In the genomic region with DNA sequence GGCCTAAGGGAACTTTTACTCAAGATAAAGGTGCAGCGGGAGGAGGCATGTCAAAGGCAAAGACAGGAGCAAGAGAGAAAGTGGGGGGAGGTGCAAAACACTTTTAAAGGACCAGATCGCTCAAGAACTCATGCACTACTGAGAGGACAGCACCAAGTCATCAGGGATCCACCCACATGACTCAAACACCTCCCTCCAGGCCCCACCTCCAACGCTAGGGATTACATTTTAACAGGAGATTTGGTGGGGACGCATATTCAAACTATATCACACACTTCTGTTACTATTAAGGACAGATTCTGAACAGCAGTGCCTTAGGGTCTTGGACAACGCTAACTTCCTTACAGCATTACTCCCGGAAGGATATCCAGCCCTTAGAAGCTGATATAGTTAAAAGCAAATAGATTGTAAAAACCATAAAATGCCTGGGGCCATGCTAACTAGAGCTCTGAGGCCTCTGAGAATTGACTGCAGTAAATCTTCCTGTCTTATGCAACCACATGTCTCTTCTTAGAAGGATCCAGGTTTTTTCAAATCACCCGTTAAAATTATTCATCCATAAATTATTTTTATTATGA, we compare ENCODE assay signal across 10 cellular contexts. TPM values are rescaled to one million over a fixed set of nuclear protein-coding genes. Genes with fewer than 3 reads are reported as not detected.
A peak's percentile ranks its signal among the peaks of the same experiment; 100 is the strongest.
DNase-seq lines count a peak whose midpoint lies in the region; ATAC-seq, FAIRE-seq and TF ChIP-seq lines count a peak whose summit lies in the region.
"Had no signal": no experiment of that assay in that cellular context is flagged by ENCODE, and none has a peak within 500 bp of the region (broad histone marks: within the 10 kb centered on the region; RNA-seq: fewer than 3 reads in every experiment).

No MANE protein-coding gene starts in this region.

- no peak for DNase-seq in endothelial cell of umbilical vein (ENCODE audit: low read depth, low spot score)
- DNase-seq in iPS-NIHi11 (ENCODE audit: low spot score) = no peak
- no peak for DNase-seq in activated naive CD8-positive, alpha-beta T cell treated with anti-CD3 and anti-CD28 coated beads, Interleukin-2, amount 50 U/mL, for 24 hours
- no peak for DNase-seq in endodermal cell
- no peak for DNase-seq in GM19240 (ENCODE audit: insufficient read length, low spot score)
- DNase-seq: activated effector memory CD4-positive, alpha-beta T cell treated with anti-CD3 and anti-CD28 coated beads, Interleukin-2, amount 50 U/mL, for 16 hours had no signal

- H3K9me3 ChIP-seq in Loucy (ENCODE audit: insufficient read depth, low read depth, low read length) (no peaks in the 10 kb centered on the region), endothelial cell of umbilical vein (replicated peaks; ENCODE audit: control insufficient read depth, insufficient read depth, low read length) (peaks cover 4% of the 10 kb centered on the region), endodermal cell (ENCODE audit: control insufficient read depth, low read length) (peaks cover 6% of the 10 kb centered on the region)

- H3K27ac Mint-ChIP-seq in activated naive CD8-positive, alpha-beta T cell treated with anti-CD3 and anti-CD28 coated beads, Interleukin-2, amount 50 U/mL, for 24 hours = no peak overlapping the region
- H3K27ac Mint-ChIP-seq in endodermal cell = no peak overlapping the region
- H3K27ac Mint-ChIP-seq: CD14-positive monocyte had no signal

- dilution Hi-C loops in endothelial cell of umbilical vein (cut with MboI; ENCODE audit: extremely low pct_ligation_motif_present, low sequenced_read_pairs) = no loop called here

- H4K20me1 ChIP-seq in Loucy (ENCODE audit: insufficient read depth, low read length, poor library complexity, severe bottlenecking) (no peaks in the 10 kb centered on the region), endothelial cell of umbilical vein (replicated peaks; ENCODE audit: control insufficient read depth, extremely low read depth, insufficient read depth, low read length) (no peaks in the 10 kb centered on the region)

- H3K9ac ChIP-seq in Loucy (ENCODE audit: low read depth, low read length, poor library complexity, severe bottlenecking) (no peak overlapping the region), endothelial cell of umbilical vein (replicated peaks; ENCODE audit: extremely low read depth, insufficient read depth, low read length) (no peak overlapping the region), endodermal cell (ENCODE audit: extremely low read depth, low read length, poor library complexity, severe bottlenecking) (no peak overlapping the region)

- no peak overlapping the region for H3K4me3 ChIP-seq in ACC112 (ENCODE audit: low read depth, low read length)
- no peak overlapping the region for H3K4me3 ChIP-seq in Loucy (ENCODE audit: low read length, poor library complexity, severe bottlenecking)
- H3K4me3 ChIP-seq in endothelial cell of umbilical vein (replicated peaks in 1 of 3; ENCODE audit: insufficient read depth in 1 of 3, low read depth in 1 of 3, low read length in 3 of 3) = no peak overlapping the region
- H3K4me3 ChIP-seq in endodermal cell (ENCODE audit: low read length) = no peak overlapping the region

- BruUV-seq in endothelial cell of umbilical vein (replicated peaks; lab: Mats Ljungman, UMichigan) = no TSS peak

- no peaks in the 10 kb centered on the region for H3K9me3 Mint-ChIP-seq in activated naive CD8-positive, alpha-beta T cell treated with anti-CD3 and anti-CD28 coated beads, Interleukin-2, amount 50 U/mL, for 24 hours
- peaks cover 5% of the 10 kb centered on the region for H3K9me3 Mint-ChIP-seq in endodermal cell

- TF ChIP-seq CTCF in Loucy (conservative IDR thresholded peaks at IDR 0.05; ENCODE audit: low read length) = no peak
- no peak for TF ChIP-seq CTCF in endothelial cell of umbilical vein (IDR thresholded peaks at IDR 0.05; ENCODE audit: extremely low read depth in 1 of 2, insufficient read depth in 1 of 2, low read depth in 1 of 2, low read length in 2 of 2)
- no peak for TF ChIP-seq CTCF in endodermal cell (conservative IDR thresholded peaks at IDR 0.05)

- no peaks in the 10 kb centered on the region for H3K36me3 ChIP-seq in ACC112 (ENCODE audit: insufficient read depth, low read length)
- H3K36me3 ChIP-seq in Loucy (ENCODE audit: insufficient read depth, low read length) = no peaks in the 10 kb centered on the region
- H3K36me3 ChIP-seq in endothelial cell of umbilical vein (ENCODE audit: control insufficient read depth in 2 of 2, extremely low read depth in 1 of 2, insufficient read depth in 2 of 2, low read length in 2 of 2) = no peaks in the 10 kb centered on the region
- no peaks in the 10 kb centered on the region for H3K36me3 ChIP-seq in endodermal cell (ENCODE audit: control insufficient read depth, insufficient read depth, low read length)

- no peaks in the 10 kb centered on the region for H3K36me3 Mint-ChIP-seq in activated naive CD8-positive, alpha-beta T cell treated with anti-CD3 and anti-CD28 coated beads, Interleukin-2, amount 50 U/mL, for 24 hours (ENCODE audit: low read depth)
- no peaks in the 10 kb centered on the region for H3K36me3 Mint-ChIP-seq in endodermal cell (ENCODE audit: low read depth)

- no peak overlapping the region for H3K4me3 Mint-ChIP-seq in activated naive CD8-positive, alpha-beta T cell treated with anti-CD3 and anti-CD28 coated beads, Interleukin-2, amount 50 U/mL, for 24 hours
- no peak overlapping the region for H3K4me3 Mint-ChIP-seq in endodermal cell

- no peak for FAIRE-seq in endothelial cell of umbilical vein (lab: Jason Lieb, UNC)

- H3K27me3 ChIP-seq in ACC112 (ENCODE audit: insufficient read depth, low read length) (no peaks in the 10 kb centered on the region), Loucy (ENCODE audit: insufficient read depth, low read length, poor library complexity, severe bottlenecking) (no peaks in the 10 kb centered on the region), endothelial cell of umbilical vein (ENCODE audit: control insufficient read depth in 2 of 2, insufficient read depth in 2 of 2, low read length in 2 of 2) (no peaks in the 10 kb centered on the region), endodermal cell (ENCODE audit: control insufficient read depth, insufficient read depth, low read length, poor library complexity, severe bottlenecking) (no peaks in the 10 kb centered on the region)

- ATAC-seq in GM21423 (IDR thresholded peaks at IDR 0.05; ENCODE audit: unreplicated experiment) = peak; percentile 56
- ATAC-seq in activated naive CD8-positive, alpha-beta T cell treated with anti-CD3 and anti-CD28 coated beads, Interleukin-2, amount 50 U/mL, for 24 hours = no peak

- H2AFZ ChIP-seq in ACC112 (ENCODE audit: low read length, unreplicated experiment) = no peak overlapping the region
- no peak overlapping the region for H2AFZ ChIP-seq in Loucy (ENCODE audit: low read length)
- peak overlapping the region; percentile 62 for H2AFZ ChIP-seq in endothelial cell of umbilical vein (ENCODE audit: low read depth, low read length)

- WGBS in endodermal cell (ENCODE audit: insufficient coverage in 1 of 2, insufficient read length in 1 of 2), 2 experiments = 44 to 65% methylated on average over 2 to 6 of the region's 7 CpGs

- POLR2A ChIA-PET in endothelial cell of umbilical vein (lab: Charles Lee) = no interaction called here

- no peaks in the 10 kb centered on the region for H3K79me2 ChIP-seq in ACC112 (ENCODE audit: control insufficient read depth, insufficient read depth, low read length, unreplicated experiment)
- H3K79me2 ChIP-seq in Loucy (ENCODE audit: insufficient read depth, low read length) = no peaks in the 10 kb centered on the region
- no peaks in the 10 kb centered on the region for H3K79me2 ChIP-seq in endothelial cell of umbilical vein (ENCODE audit: control insufficient read depth, insufficient read depth, low read length)

- H3K9me2 ChIP-seq in Loucy (replicated peaks; ENCODE audit: low read depth, low read length) = no peaks in the 10 kb centered on the region

- no peaks in the 10 kb centered on the region for H3F3A ChIP-seq in Loucy (ENCODE audit: low read depth)

- H3K9me1 ChIP-seq in endothelial cell of umbilical vein (replicated peaks; ENCODE audit: control insufficient read depth, extremely low read depth, insufficient read depth, low read length) = no peaks in the 10 kb centered on the region

- CTCF ChIA-PET in endothelial cell of umbilical vein (lab: Charles Lee) = no interaction called here

- no peak for TF ChIP-seq POLR2A in endothelial cell of umbilical vein (IDR thresholded peaks at IDR 0.05; ENCODE audit: low read depth, low read length)

- H3K4me2 ChIP-seq in Loucy (ENCODE audit: low read depth, low read length, poor library complexity, severe bottlenecking) (peak overlapping the region; percentile 7), endothelial cell of umbilical vein (ENCODE audit: insufficient read depth, low read length) (no peak overlapping the region)

- H3K4me1 Mint-ChIP-seq in activated naive CD8-positive, alpha-beta T cell treated with anti-CD3 and anti-CD28 coated beads, Interleukin-2, amount 50 U/mL, for 24 hours = peaks cover 12% of the 10 kb centered on the region
- peaks cover 13% of the 10 kb centered on the region for H3K4me1 Mint-ChIP-seq in endodermal cell

- intact Hi-C loops in endothelial cell of umbilical vein (cut with micrococcal nuclease) = no loop called here

- peak overlapping the region; percentile 82; the same call in 1 of the 2 replicates for H3K27ac ChIP-seq in ACC112 (ENCODE audit: low read depth, low read length)
- no peak overlapping the region for H3K27ac ChIP-seq in endothelial cell of umbilical vein (ENCODE audit: insufficient read depth, low read depth, low read length)
- no peak overlapping the region for H3K27ac ChIP-seq in endodermal cell (ENCODE audit: low read depth, low read length)

- peaks cover 19% of the 10 kb centered on the region for H3K4me1 ChIP-seq in ACC112 (ENCODE audit: control insufficient read depth, insufficient read depth, low read length, unreplicated experiment)
- H3K4me1 ChIP-seq in Loucy (ENCODE audit: insufficient read depth, low read length, poor library complexity, severe bottlenecking) = peaks cover 12% of the 10 kb centered on the region
- H3K4me1 ChIP-seq in endothelial cell of umbilical vein (ENCODE audit: control insufficient read depth, extremely low read depth, insufficient read depth, low read length) = peaks cover 22% of the 10 kb centered on the region
- H3K4me1 ChIP-seq in endodermal cell (ENCODE audit: control insufficient read depth, insufficient read depth, low read length) = no peaks in the 10 kb centered on the region

- H3K27me3 Mint-ChIP-seq in activated naive CD8-positive, alpha-beta T cell treated with anti-CD3 and anti-CD28 coated beads, Interleukin-2, amount 50 U/mL, for 24 hours = peaks cover 18% of the 10 kb centered on the region
- peaks cover 2% of the 10 kb centered on the region for H3K27me3 Mint-ChIP-seq in endodermal cell (ENCODE audit: insufficient read depth)

RNA-seq across cellular contexts. Expression of a gene that starts 16.7 kb away (rescaled TPM):
- total RNA-seq in endothelial cell of umbilical vein (14.5 and 14.7 TPM in 2 replicates), endodermal cell (1 to 10 TPM; 4.1 to 5.6 TPM)
- 5.2 and 5.5 TPM in 2 replicates for polyA plus RNA-seq in endothelial cell of umbilical vein
- polyA plus RNA-seq in endothelial cell of umbilical vein (2011; cell fraction: cytosol; rRNA removed) = 4.9 and 5.3 TPM in 2 replicates
- 16.2 and 16.9 TPM in 2 replicates for polyA plus RNA-seq in endothelial cell of umbilical vein (2011; cell fraction: nucleus; rRNA removed)
- polyA plus RNA-seq in endothelial cell of umbilical vein (2012) = 7.1 and 7.5 TPM in 2 replicates
- 15.4 and 18.4 TPM in 2 replicates for polyA minus RNA-seq in endothelial cell of umbilical vein
- polyA minus RNA-seq in endothelial cell of umbilical vein (2011; cell fraction: cytosol; rRNA and poly(A)+ RNA removed) = 9.8 TPM
- 21.8 and 26.7 TPM in 2 replicates for polyA minus RNA-seq in endothelial cell of umbilical vein (2011; cell fraction: nucleus; rRNA and poly(A)+ RNA removed)
- polyA plus RNA-seq in endodermal cell (2013, experiment 1 of 2) = 21.0 TPM
- 20.0 TPM for polyA plus RNA-seq in endodermal cell (2013, experiment 2 of 2)
